Comparison of ENCODE assay signal across 33 cellular contexts in the genomic region with DNA sequence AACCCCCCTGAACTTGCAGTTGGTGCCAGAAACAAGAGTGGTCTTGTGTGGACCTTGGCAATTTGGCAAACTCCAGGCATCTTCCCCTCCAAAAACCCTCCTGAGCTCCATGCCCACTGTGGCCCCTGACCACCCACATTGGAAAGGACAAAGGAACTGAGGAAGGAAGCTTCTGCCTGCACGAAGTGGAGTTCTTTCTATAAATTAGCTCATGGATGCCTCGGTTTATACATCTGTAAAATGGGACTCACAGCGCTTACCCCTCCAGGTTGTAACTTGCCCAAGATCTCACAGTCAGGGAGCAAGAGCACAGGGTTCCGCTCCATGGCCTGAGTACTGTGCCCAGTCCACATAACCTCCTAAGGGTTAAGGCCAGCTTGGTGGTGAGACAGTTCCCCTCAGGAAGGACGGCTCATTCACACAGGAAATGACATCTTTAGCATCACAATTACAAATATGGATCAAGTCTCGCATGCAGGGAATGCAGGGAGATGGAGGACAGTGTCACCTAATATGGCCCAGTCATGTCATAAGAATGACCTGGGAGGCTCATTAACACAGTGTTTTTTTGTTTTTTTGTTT.
DNase-seq lines count a peak whose midpoint lies in the region; ATAC-seq, FAIRE-seq and TF ChIP-seq lines count a peak whose summit lies in the region.
"Had no signal": no experiment of that assay in that cellular context is flagged by ENCODE, and none has a peak within 500 bp of the region (broad histone marks: within the 10 kb centered on the region; RNA-seq: fewer than 3 reads in every experiment).

No MANE protein-coding gene starts in this region.

- DNase-seq in EL (peak; percentile 15), RCC 7860 (ENCODE audit: low spot score) (peak; percentile 10), fibroblast of pulmonary artery (ENCODE audit: low read depth) (peak; percentile 25), sciatic nerve (ENCODE audit: low spot score) (peak; percentile 15), GM12891 (ENCODE audit: insufficient read length, low spot score) (no peak)
- DNase-seq in activated CD4-positive, alpha-beta T cell treated with anti-CD3 and anti-CD28 coated beads, Interleukin-2, amount 50 U/mL, for 48 hours: no peak
- DNase-seq: activated CD4-positive, CD25-positive, alpha-beta regulatory T cell; activated naive CD4-positive, alpha-beta T cell treated with anti-CD3 and anti-CD28 coated beads for 36 hours; body of pancreas; C1 segment of cervical spinal cord; cerebellar nuclear complex; COR-L47; HFFc6; KG1; kidney glomerular epithelial cell; MM.1S; NCI-H1105 treated with DMSO at 0.1 percent for 48 hours; NCI-H2029; NCI-H510A treated with DMSO at 0.1 percent for 48 hours; RPMI8226; stimulated activated CD4-positive, alpha-beta T cell treated with anti-CD3 and anti-CD28 coated beads, Interleukin-12 subunit alpha, Interleukin-12 subunit beta, amount 100 ng/mL, for 4 hours; stimulated activated CD4-positive, alpha-beta T cell treated with anti-CD3 and anti-CD28 coated beads, Interleukin-2, amount 100 ng/mL, for 48 hours; tibial artery had no signal

- TF ChIP-seq CTCF in fibroblast of pulmonary artery (IDR thresholded peaks at IDR 0.05; ENCODE audit: low read length, missing control alignments): no peak

- no peak for ATAC-seq in sciatic nerve
- no peak for ATAC-seq in HG03469 (IDR thresholded peaks at IDR 0.05; ENCODE audit: unreplicated experiment)
- ATAC-seq: body of pancreas, gastroesophageal sphincter, GM23338 had no signal

- intact Hi-C loops in sciatic nerve (cut with DNase I): no loop called here

- no peak overlapping the region for H3K4me3 ChIP-seq in fibroblast of pulmonary artery (replicated peaks; ENCODE audit: low read depth, low read length)
- H3K4me3 ChIP-seq: body of pancreas, dorsolateral prefrontal cortex, gastroesophageal sphincter, GM23338, hepatocyte, lung, neural progenitor cell, right atrium auricular region, SJSA1, tibial artery had no signal

- FAIRE-seq in RCC 7860 (lab: Jason Lieb, UNC) (no peak), GM12891 (lab: Jason Lieb, UNC) (no peak)
- FAIRE-seq: endometrium had no signal

- TF ChIP-seq POLR2A in GM12891 (IDR thresholded peaks at IDR 0.05; ENCODE audit: low read depth, low read length): no peak

TF ChIP-seq in GM12891, 5 proteins besides CTCF, POLR2A, EP300 and RAD21:
- no peak for TF ChIP-seq PAX5 (IDR thresholded peaks at IDR 0.05; ENCODE audit: insufficient read depth, low read length, severe bottlenecking)
- no peak for TF ChIP-seq POLR2AphosphoS5 (IDR thresholded peaks at IDR 0.05; ENCODE audit: low read depth, low read length)
- no peak for TF ChIP-seq POU2F2 (IDR thresholded peaks at IDR 0.05; ENCODE audit: low read depth, low read length)
- TF ChIP-seq TAF1 (IDR thresholded peaks at IDR 0.05; ENCODE audit: low read depth, low read length): no peak
- no peak for TF ChIP-seq SPI1 (IDR thresholded peaks at IDR 0.05; ENCODE audit: low read depth, low read length)

Comparison
In these comparisons a context has a peak if more than half of its experiments do, and no peak if none do; other contexts are left out.
1. DNase-seq: peak in EL (single experiment), RCC 7860 (single experiment), fibroblast of pulmonary artery (single experiment) and sciatic nerve (single experiment); none in activated CD4-positive, alpha-beta T cell treated with anti-CD3 and anti-CD28 coated beads, Interleukin-2, amount 50 U/mL, for 48 hours (0 of 2) and GM12891 (single experiment).